17 cellular contexts compared by ENCODE assay signal in the genomic region with DNA sequence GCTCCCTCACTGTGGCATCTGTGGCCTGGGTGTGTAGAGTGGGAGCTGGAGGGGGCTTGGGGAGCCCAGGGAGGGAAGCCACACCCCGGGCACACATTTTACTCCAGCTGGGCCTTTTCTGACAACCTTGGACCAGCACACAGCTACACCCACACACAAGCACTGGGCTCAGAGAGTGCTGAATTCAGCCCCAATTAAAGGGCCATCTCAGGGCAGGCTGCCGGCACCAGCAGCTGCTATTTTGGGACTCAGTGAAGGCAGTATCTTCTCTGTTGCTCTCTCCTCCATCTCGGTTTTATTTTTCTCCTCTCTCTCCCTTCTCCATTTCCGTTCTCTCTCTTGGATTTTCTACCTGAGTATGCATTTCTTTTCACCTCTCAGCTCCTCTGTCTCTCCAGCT. TPM values are rescaled to one million over a fixed set of nuclear protein-coding genes. Genes with fewer than 3 reads are reported as not detected.
DNase-seq lines count a peak whose midpoint lies in the region; ATAC-seq and TF ChIP-seq lines count a peak whose summit lies in the region.
"Had no signal": no experiment of that assay in that cellular context is flagged by ENCODE, and none has a peak within 500 bp of the region (broad histone marks: within the 10 kb centered on the region; RNA-seq: fewer than 3 reads in every experiment).

No MANE protein-coding gene starts in this region.

- no peaks in the 10 kb centered on the region for H3K4me1 ChIP-seq in HEK293 (ENCODE audit: control insufficient read depth, insufficient read depth, low read length)
- H3K4me1 ChIP-seq: Caco-2 had no signal

- no peaks in the 10 kb centered on the region for H3K36me3 ChIP-seq in HEK293 (ENCODE audit: control insufficient read depth in 2 of 2, insufficient read depth in 1 of 2, low read length in 2 of 2)
- H3K36me3 ChIP-seq: BLaER1 had no signal

- TF ChIP-seq CTCF in HEK293 (tag by site-specific recombination; IDR thresholded peaks at IDR 0.05) (no peak), GM10266 (IDR thresholded peaks at IDR 0.05; ENCODE audit: control insufficient read depth, insufficient read depth, low read depth, missing control alignments) (no peak)

- H3K9me3 ChIP-seq in HEK293 (ENCODE audit: control insufficient read depth, insufficient read depth, low read depth, low read length), result no peaks in the 10 kb centered on the region
- H3K9me3 ChIP-seq: BLaER1, Caco-2 had no signal

- CTCF ChIA-PET in HEK293 (lab: Yijun Ruan, JAX), result interaction anchor here (0.5 kb wide), 1 partner anchor 283 kb away, joined by 3 read pairs; no protein-coding TSS in a partner anchor

- DNase-seq in activated CD8-positive, alpha-beta memory T cell treated with anti-CD3 and anti-CD28 coated beads, Interleukin-2, amount 50 U/mL, for 48 hours, result peak; percentile 20
- no peak for DNase-seq in activated CD8-positive, alpha-beta memory T cell treated with anti-CD3 and anti-CD28 coated beads, Interleukin-2, amount 50 U/mL, for 4 hours
- DNase-seq in left cardiac atrium, result no peak
- DNase-seq in mesenteric fat pad (ENCODE audit: low spot score), result peak; percentile 9
- DNase-seq in GM10266 (ENCODE audit: extremely low spot score), result no peak
- no peak for DNase-seq in NCI-H748 (lab: John Stamatoyannopoulos, UW; ENCODE audit: unreplicated experiment)
- no peak for DNase-seq in activated naive CD4-positive, alpha-beta T cell treated with anti-CD3 and anti-CD28 coated beads, Interleukin-2, amount 50 U/mL, for 16 hours
- DNase-seq: 8988T; AML-193; CD8-positive, alpha-beta memory T cell; GM23248 had no signal

- intact Hi-C loops in left cardiac atrium (cut with DNase I), result no loop called here

- H3K27ac ChIP-seq in HEK293 (ENCODE audit: extremely low read depth, low read depth, low read length), result no peak overlapping the region
- H3K27ac ChIP-seq: BLaER1, GM23248 had no signal

- POLR2A ChIA-PET in HEK293 (lab: Yijun Ruan, JAX), result no interaction called here

- no peak overlapping the region for H3K4me3 ChIP-seq in HEK293 (ENCODE audit: low read depth, low read length)
- H3K4me3 ChIP-seq: BLaER1, GM12878, GM23248 had no signal

- ATAC-seq in left cardiac atrium, result peak; percentile 22 to 38
- ATAC-seq: GM12878, HCT116 had no signal

TF ChIP-seq in HEK293, 187 proteins besides CTCF, POLR2A, EP300 and RAD21:
- no peak for TF ChIP-seq SP2 (tag by site-specific recombination; IDR thresholded peaks at IDR 0.05)
- peak; percentile 18; the same call in 1 of the 2 replicates for TF ChIP-seq ZFHX2 (tag by site-specific recombination; conservative IDR thresholded peaks at IDR 0.05)

RNA-seq across cellular contexts. Expression of gene TBC1D21, which starts 19.1 kb away (rescaled TPM):
- total RNA-seq in left cardiac atrium (not detected), mesenteric fat pad (not detected)
- total RNA-seq: Caco-2; CD8-positive, alpha-beta memory T cell; Daoy; GM12878; GM23248 had no signal

Comparison
In these comparisons a context has a peak if more than half of its experiments do, and no peak if none do; other contexts are left out.
1. DNase-seq: peak in activated CD8-positive, alpha-beta memory T cell treated with anti-CD3 and anti-CD28 coated beads, Interleukin-2, amount 50 U/mL, for 48 hours (single experiment) and mesenteric fat pad (single experiment); none in activated CD8-positive, alpha-beta memory T cell treated with anti-CD3 and anti-CD28 coated beads, Interleukin-2, amount 50 U/mL, for 4 hours (single experiment), left cardiac atrium (single experiment), GM10266 (single experiment), NCI-H748 (single experiment) and activated naive CD4-positive, alpha-beta T cell treated with anti-CD3 and anti-CD28 coated beads, Interleukin-2, amount 50 U/mL, for 16 hours (single experiment).